ENCODE assay signal across 24 cellular contexts in the genomic region with DNA sequence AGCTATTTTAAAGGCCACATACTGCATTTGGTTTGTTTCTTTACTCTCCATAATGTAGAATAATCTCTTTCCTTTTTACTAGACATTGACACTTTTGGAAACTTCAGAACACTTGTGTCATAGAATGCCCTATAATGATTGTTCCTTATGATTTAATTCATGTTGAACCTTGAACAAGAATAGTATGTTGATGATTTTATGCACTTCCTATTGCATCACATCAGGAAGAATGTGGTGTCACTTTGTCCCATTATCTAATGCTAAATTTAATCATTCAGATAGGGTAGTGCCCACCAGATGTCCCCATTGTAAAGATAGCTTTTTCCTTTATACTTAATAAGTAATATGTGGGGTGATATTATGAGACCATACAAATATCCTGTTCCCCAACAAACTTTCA.
"Had no signal": no experiment of that assay in that cellular context is flagged by ENCODE, and none has a peak within 500 bp of the region (broad histone marks: within the 10 kb centered on the region; RNA-seq: fewer than 3 reads in every experiment).

No MANE protein-coding gene starts in this region.

- H3K4me3 Mint-ChIP-seq: naive thymus-derived CD4-positive, alpha-beta T cell; stimulated activated naive B cell treated with anti-CD40 and anti-IgM and Interleukin-4, amounts not matched to agents 10 μg/mL and 1 μg/mL and 100 μg/mL, for 72 hours; stimulated activated naive CD8-positive, alpha-beta T cell treated with anti-CD3 and anti-CD28 coated beads, Interleukin-15, amount 100 ng/mL, for 72 hours had no signal

- H3K79me2 ChIP-seq: hepatocyte had no signal

- H3K9me3 ChIP-seq: colonic mucosa, neutrophil, psoas muscle, testis, upper lobe of right lung had no signal

- H3K27me3 ChIP-seq: colonic mucosa, hepatocyte, neutrophil, spleen, testis, tibial nerve, upper lobe of right lung had no signal

- H3K27ac Mint-ChIP-seq: naive thymus-derived CD4-positive, alpha-beta T cell; stimulated activated naive B cell treated with anti-CD40 and anti-IgM and Interleukin-4, amounts not matched to agents 10 μg/mL and 1 μg/mL and 100 μg/mL, for 72 hours; stimulated activated naive CD8-positive, alpha-beta T cell treated with anti-CD3 and anti-CD28 coated beads, Interleukin-15, amount 100 ng/mL, for 72 hours had no signal

- H3K4me2 ChIP-seq: hepatocyte had no signal

- H3K4me1 Mint-ChIP-seq: stimulated activated naive B cell treated with anti-CD40 and anti-IgM and Interleukin-4, amounts not matched to agents 10 μg/mL and 1 μg/mL and 100 μg/mL, for 72 hours; stimulated activated naive CD8-positive, alpha-beta T cell treated with anti-CD3 and anti-CD28 coated beads, Interleukin-15, amount 100 ng/mL, for 72 hours had no signal

- H3K4me3 ChIP-seq: colonic mucosa, hepatocyte, lung, psoas muscle, spleen, testis, tibial nerve, upper lobe of right lung had no signal

- H3K4me1 ChIP-seq: colonic mucosa, psoas muscle, spleen, testis, tibial nerve, upper lobe of right lung had no signal

- ATAC-seq: left cardiac atrium; left ventricle myocardium superior; naive thymus-derived CD4-positive, alpha-beta T cell; psoas muscle; sciatic nerve; stimulated activated naive B cell treated with anti-CD40 and anti-IgM and Interleukin-4, amounts not matched to agents 10 μg/mL and 1 μg/mL and 100 μg/mL, for 72 hours; stimulated activated naive CD8-positive, alpha-beta T cell treated with anti-CD3 and anti-CD28 coated beads, Interleukin-15, amount 100 ng/mL, for 72 hours; upper lobe of right lung had no signal

- H3K36me3 ChIP-seq: colonic mucosa, neutrophil, spleen, tibial nerve, upper lobe of right lung had no signal

- H2AFZ ChIP-seq: hepatocyte had no signal

- DNase-seq: colonic mucosa; dermis blood vessel endothelial cell; erythroblast; foreskin melanocyte; head of caudate nucleus; kidney; left cardiac atrium; left ventricle myocardium superior; mesenchymal stem cell; naive thymus-derived CD4-positive, alpha-beta T cell; psoas muscle; retina; spleen; stimulated activated CD4-positive, alpha-beta T cell treated with anti-CD3 and anti-CD28 coated beads, Interleukin-2, amount 100 ng/mL, for 24 hours; stimulated activated CD4-positive, alpha-beta T cell treated with anti-CD3 and anti-CD28 coated beads, Interleukin-4, amount 100 ng/mL, for 4 hours; stimulated activated naive B cell treated with anti-CD40 and anti-IgM and Interleukin-4, amounts not matched to agents 10 μg/mL and 1 μg/mL and 100 μg/mL, for 72 hours; stimulated activated naive CD8-positive, alpha-beta T cell treated with anti-CD3 and anti-CD28 coated beads, Interleukin-15, amount 100 ng/mL, for 72 hours; testis; upper lobe of right lung had no signal

- FAIRE-seq: kidney had no signal
